In genomic region chr10:110225756-110226554, GRCh38 we compare ENCODE assay signal across 8 cellular contexts. TPM values are rescaled to one million over a fixed set of nuclear protein-coding genes. Genes with fewer than 3 reads are reported as not detected.
A peak's percentile ranks its signal among the peaks of the same experiment; 100 is the strongest.
DNase-seq lines count a peak whose midpoint lies in the region; ATAC-seq lines count a peak whose summit lies in the region.

No MANE protein-coding gene starts in this region.

- H3K27ac ChIP-seq in HUES48 (ENCODE audit: low read depth, low read length): peak overlapping the region; percentile 73
- H3K27ac ChIP-seq in epithelial cell of prostate: peak overlapping the region; percentile 69

- H3K4me1 ChIP-seq in HUES48 (ENCODE audit: control insufficient read depth, insufficient read depth, low read length) (peaks cover 24% of the 10 kb centered on the region), NT2/D1 (ENCODE audit: insufficient read depth, insufficient read length) (peaks cover 5% of the 10 kb centered on the region), mononuclear cell (ENCODE audit: insufficient read depth, low read length) (peaks cover 36% of the 10 kb centered on the region)

- peak; percentile 78 for ATAC-seq in GM21447 (IDR thresholded peaks at IDR 0.05; ENCODE audit: unreplicated experiment)

- H3K27me3 ChIP-seq in HUES48 (ENCODE audit: control insufficient read depth, insufficient read depth, low read length) (peaks cover 20% of the 10 kb centered on the region), NT2/D1 (ENCODE audit: insufficient read depth, insufficient read length) (no peaks in the 10 kb centered on the region), mononuclear cell (ENCODE audit: insufficient read depth, low read length) (no peaks in the 10 kb centered on the region)

- H3K36me3 ChIP-seq in HUES48 (ENCODE audit: control insufficient read depth, insufficient read depth, low read length) (no peaks in the 10 kb centered on the region), NT2/D1 (ENCODE audit: insufficient read depth, insufficient read length, low read length) (no peaks in the 10 kb centered on the region)

- H3K4me3 ChIP-seq in HUES48 (ENCODE audit: low read depth, low read length) (peak overlapping the region; percentile 76), NT2/D1 (ENCODE audit: insufficient read length, low read depth) (peak overlapping the region; percentile 67), mononuclear cell (ENCODE audit: low read length) (peak overlapping the region; percentile 78)

- peak overlapping the region; percentile 47; the same call in 1 of the 2 replicates for H3K9ac ChIP-seq in HUES48 (ENCODE audit: low read depth, low read length)
- peak overlapping the region; percentile 42 for H3K9ac ChIP-seq in NT2/D1 (ENCODE audit: insufficient read length, low read depth)

- DNase-seq in D341Med (ENCODE audit: low spot score): peak; percentile 86
- DNase-seq in NT2/D1 (ENCODE audit: low read depth, low spot score): peak; percentile 85
- DNase-seq in activated T-cell treated with anti-CD3 and anti-CD28 coated beads for 24 hours (ENCODE audit: low read depth): peak; percentile 81
- no peak for DNase-seq in epithelial cell of prostate (ENCODE audit: low read depth, low spot score)
- peak; percentile 69 to 79 for DNase-seq in stimulated activated CD8-positive, alpha-beta memory T cell treated with anti-CD3 and anti-CD28 coated beads, Interleukin-2, amount 100 ng/mL, for 1 hour (ENCODE audit: low read depth in 2 of 2)

- no peaks in the 10 kb centered on the region for H3K9me3 ChIP-seq in HUES48 (ENCODE audit: control insufficient read depth, insufficient read depth, low read length)
- H3K9me3 ChIP-seq in NT2/D1 (ENCODE audit: insufficient read depth, low read length): no peaks in the 10 kb centered on the region
- H3K9me3 ChIP-seq in mononuclear cell (ENCODE audit: low read depth, low read length): no peaks in the 10 kb centered on the region

RNA-seq across cellular contexts. Expression of gene MXI1, which starts 18.6 kb away (rescaled TPM):
- total RNA-seq in mononuclear cell: 75.7 TPM
